In the genomic region with DNA sequence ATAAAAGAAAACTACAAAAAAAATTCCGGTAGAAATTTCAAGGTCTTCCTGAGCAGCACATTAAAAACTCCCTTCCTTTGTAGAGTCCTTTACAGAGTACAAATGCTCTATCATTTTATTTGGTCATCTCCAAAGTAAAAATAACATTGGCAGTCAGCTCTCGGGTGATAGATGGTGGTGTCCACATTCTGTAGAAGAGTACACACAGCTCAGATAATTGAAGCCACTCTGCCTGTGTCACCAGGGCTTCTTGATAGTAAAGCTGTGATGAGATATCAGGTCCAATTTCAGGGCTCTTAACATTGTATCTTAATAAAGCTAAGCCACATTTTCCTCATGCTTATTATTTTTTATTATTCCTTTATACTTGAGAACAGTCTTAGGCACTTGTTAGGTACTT, we compare ENCODE assay signal across 25 cellular contexts.
"Had no signal": no experiment of that assay in that cellular context is flagged by ENCODE, and none has a peak within 500 bp of the region (broad histone marks: within the 10 kb centered on the region; RNA-seq: fewer than 3 reads in every experiment).

No MANE protein-coding gene starts in this region.

- H3K27me3 ChIP-seq: colonic mucosa, dorsolateral prefrontal cortex, esophagus muscularis mucosa, esophagus squamous epithelium, foreskin keratinocyte, gastrocnemius medialis, gastroesophageal sphincter had no signal

- H3K27ac Mint-ChIP-seq: dendritic cell treated with granulocyte-macrophage colony-stimulating factor and Interleukin-4, amounts not matched to agents 40 ng/mL and 50 ng/mL, for 4 days; effector memory CD8-positive, alpha-beta T cell; endodermal cell had no signal

- H3K9me3 ChIP-seq: colonic mucosa, esophagus muscularis mucosa, esophagus squamous epithelium, gastrocnemius medialis, gastroesophageal sphincter, heart left ventricle had no signal

- H3K4me3 ChIP-seq: colonic mucosa, coronary artery, dorsolateral prefrontal cortex, esophagus muscularis mucosa, esophagus squamous epithelium, gastrocnemius medialis, gastroesophageal sphincter, heart left ventricle, heart right ventricle had no signal

- H3K4me1 ChIP-seq: colonic mucosa, esophagus muscularis mucosa, esophagus squamous epithelium, foreskin keratinocyte, gastrocnemius medialis, gastroesophageal sphincter, heart left ventricle, heart right ventricle had no signal

- H3K36me3 ChIP-seq: colonic mucosa, esophagus muscularis mucosa, esophagus squamous epithelium, gastrocnemius medialis, gastroesophageal sphincter, heart left ventricle, heart right ventricle had no signal

- DNase-seq: colonic mucosa; cortex of kidney; dermis blood vessel endothelial cell; dorsolateral prefrontal cortex; effector CD4-positive, alpha-beta T cell; effector CD8-positive, alpha-beta T cell; effector memory CD4-positive, alpha-beta T cell; effector memory CD8-positive, alpha-beta T cell; endodermal cell; erythroblast; esophagus squamous epithelium; foreskin fibroblast; foreskin keratinocyte; foreskin melanocyte; gastrocnemius medialis; glutamatergic neuron; head of caudate nucleus; heart left ventricle; heart right ventricle had no signal

- H3K4me3 Mint-ChIP-seq: dendritic cell treated with granulocyte-macrophage colony-stimulating factor and Interleukin-4, amounts not matched to agents 40 ng/mL and 50 ng/mL, for 4 days; effector memory CD8-positive, alpha-beta T cell; endodermal cell had no signal

- ATAC-seq: effector memory CD8-positive, alpha-beta T cell; esophagus mucosa; foreskin keratinocyte; gastrocnemius medialis; gastroesophageal sphincter; heart left ventricle; heart right ventricle had no signal

- H3K27ac ChIP-seq: colonic mucosa, coronary artery, dorsolateral prefrontal cortex, epithelial cell of prostate, esophagus muscularis mucosa, esophagus squamous epithelium, foreskin keratinocyte, gastrocnemius medialis, gastroesophageal sphincter, heart left ventricle, heart right ventricle had no signal

- H3K9me3 Mint-ChIP-seq: dendritic cell treated with granulocyte-macrophage colony-stimulating factor and Interleukin-4, amounts not matched to agents 40 ng/mL and 50 ng/mL, for 4 days; effector memory CD8-positive, alpha-beta T cell; endodermal cell had no signal

- H3K4me1 Mint-ChIP-seq: endodermal cell had no signal

- H3K27me3 Mint-ChIP-seq: dendritic cell treated with granulocyte-macrophage colony-stimulating factor and Interleukin-4, amounts not matched to agents 40 ng/mL and 50 ng/mL, for 4 days; effector memory CD8-positive, alpha-beta T cell had no signal
